ENCODE assay signal across 12 cellular contexts in genomic region chr10:34789993-34790506, GRCh38.
DNase-seq lines count a peak whose midpoint lies in the region; ATAC-seq lines count a peak whose summit lies in the region.
"Had no signal": no experiment of that assay in that cellular context is flagged by ENCODE, and none has a peak within 500 bp of the region (broad histone marks: within the 10 kb centered on the region; RNA-seq: fewer than 3 reads in every experiment).

No MANE protein-coding gene starts in this region.

- peak overlapping the region; percentile 22 for H3K27ac ChIP-seq in rectal smooth muscle tissue (ENCODE audit: low read depth, low read length)

- peaks cover 12% of the 10 kb centered on the region for H3K4me1 ChIP-seq in rectal smooth muscle tissue (ENCODE audit: control insufficient read depth, insufficient read depth, low read length)

- DNase-seq in NCI-H146 treated with DMSO at 0.1 percent for 48 hours (lab: John Stamatoyannopoulos, UW; ENCODE audit: unreplicated experiment) = peak; percentile 11
- peak; percentile 54 for DNase-seq in fibroblast of gingiva (ENCODE audit: low read depth)
- DNase-seq in SW 1271 (lab: John Stamatoyannopoulos, UW) = no peak
- no peak for DNase-seq in stimulated activated naive CD4-positive, alpha-beta T cell (lab: John Stamatoyannopoulos, UW)
- DNase-seq: DND-41; NCI-H2171; RPMI8226; stimulated activated naive B cell treated with anti-CD40 and anti-IgM and Interleukin-4, amounts not matched to agents 10 μg/mL and 1 μg/mL and 100 μg/mL, for 72 hours had no signal

- H3K36me3 ChIP-seq in rectal smooth muscle tissue (ENCODE audit: control insufficient read depth, insufficient read depth, low read length) = no peaks in the 10 kb centered on the region

- H3K27me3 ChIP-seq in rectal smooth muscle tissue (ENCODE audit: control insufficient read depth, insufficient read depth, low read length) = no peaks in the 10 kb centered on the region

- peak; percentile 45 for ATAC-seq in GM19463 (IDR thresholded peaks at IDR 0.05; ENCODE audit: unreplicated experiment)
- no peak for ATAC-seq in HG02884 (IDR thresholded peaks at IDR 0.05; ENCODE audit: unreplicated experiment)
- ATAC-seq: natural killer cell treated with Interleukin-12 subunit alpha and Interleukin-12 subunit beta and Interleukin-15 and Interleukin-18, amount 100 ng/mL, for 72 hours had no signal

- no peak overlapping the region for H3K9ac ChIP-seq in rectal smooth muscle tissue (ENCODE audit: low read length)

- no peak overlapping the region for H3K4me3 ChIP-seq in rectal smooth muscle tissue (ENCODE audit: low read length)

Comparison
In these comparisons a context has a peak if more than half of its experiments do, and no peak if none do; other contexts are left out.
1. DNase-seq: peak in NCI-H146 treated with DMSO at 0.1 percent for 48 hours (single experiment) and fibroblast of gingiva (single experiment); none in SW 1271 (0 of 2) and stimulated activated naive CD4-positive, alpha-beta T cell (0 of 6).